ENCODE assay signal across 27 cellular contexts in genomic region chr21:16837319-16837718, GRCh38.
A peak's percentile ranks its signal among the peaks of the same experiment; 100 is the strongest.
DNase-seq lines count a peak whose midpoint lies in the region; TF ChIP-seq lines count a peak whose summit lies in the region.
"Had no signal": no experiment of that assay in that cellular context is flagged by ENCODE, and none has a peak within 500 bp of the region (broad histone marks: within the 10 kb centered on the region; RNA-seq: fewer than 3 reads in every experiment).

No MANE protein-coding gene starts in this region.

- H3K9me3 Mint-ChIP-seq in mesothelial cell of epicardium = no peaks in the 10 kb centered on the region
- H3K9me3 Mint-ChIP-seq: activated CD4-positive, alpha-beta T cell treated with anti-CD3 and anti-CD28 coated beads, Interleukin-2, amount 10 ng/mL, durations not matched to agents 24 days and 14 days; activated naive CD8-positive, alpha-beta T cell treated with anti-CD3 and anti-CD28 coated beads, Interleukin-2, amount 10 ng/mL, durations not matched to agents 7 days and 5 days; activated T-helper 17 cell treated with anti-CD3 and anti-CD28 coated beads, Interleukin-2, amount 50 U/mL, for 72 hours had no signal

- no peaks in the 10 kb centered on the region for H3K27me3 Mint-ChIP-seq in mesothelial cell of epicardium (ENCODE audit: low read depth)
- H3K27me3 Mint-ChIP-seq: activated CD4-positive, alpha-beta T cell treated with anti-CD3 and anti-CD28 coated beads, Interleukin-2, amount 10 ng/mL, durations not matched to agents 24 days and 14 days; activated CD8-positive, alpha-beta memory T cell treated with anti-CD3 and anti-CD28 coated beads, Interleukin-2, amount 10 ng/mL, durations not matched to agents 7 days and 5 days; activated naive CD8-positive, alpha-beta T cell treated with anti-CD3 and anti-CD28 coated beads, Interleukin-2, amount 10 ng/mL, durations not matched to agents 7 days and 5 days; activated T-helper 17 cell treated with anti-CD3 and anti-CD28 coated beads, Interleukin-2, amount 50 U/mL, for 72 hours had no signal

- H3K4me3 ChIP-seq in AG10803 (ENCODE audit: low read length) = no peak overlapping the region
- H3K4me3 ChIP-seq in choroid plexus epithelial cell (ENCODE audit: low read depth, low read length) = no peak overlapping the region
- H3K4me3 ChIP-seq: BLaER1, cardiac muscle cell, esophagus muscularis mucosa, HAP-1, MG63, mucosa of descending colon, upper lobe of right lung had no signal

- DNase-seq in AG10803 (ENCODE audit: low read depth) = peak; percentile 3
- peak; percentile 39 for DNase-seq in LHCN-M2 (ENCODE audit: low read depth)
- peak; percentile 44 for DNase-seq in choroid plexus epithelial cell (ENCODE audit: low read depth)
- DNase-seq in mesothelial cell of epicardium (ENCODE audit: low spot score in 2 of 2, unreplicated experiment in 2 of 2) = no peak
- no peak for DNase-seq in medulla oblongata (ENCODE audit: extremely low spot score)
- DNase-seq in activated naive CD4-positive, alpha-beta T cell treated with anti-CD3 and anti-CD28 coated beads, Interleukin-2, amount 50 U/mL, for 16 hours = no peak
- no peak for DNase-seq in dermis blood vessel endothelial cell
- DNase-seq in NCI-H524 (lab: John Stamatoyannopoulos, UW) = no peak
- DNase-seq: activated CD4-positive, alpha-beta T cell treated with anti-CD3 and anti-CD28 coated beads, Interleukin-2, amount 10 ng/mL, durations not matched to agents 24 days and 14 days; activated CD8-positive, alpha-beta memory T cell treated with anti-CD3 and anti-CD28 coated beads, Interleukin-2, amount 10 ng/mL, durations not matched to agents 7 days and 5 days; activated naive CD8-positive, alpha-beta T cell treated with anti-CD3 and anti-CD28 coated beads, Interleukin-2, amount 10 ng/mL, durations not matched to agents 7 days and 5 days; Caco-2; effector CD8-positive, alpha-beta T cell; head of caudate nucleus; left ventricle myocardium superior; MG63; mucosa of descending colon; NCI-H146; NCI-H774; SHP77 treated with DMSO at 0.1 percent for 48 hours; stimulated activated CD4-positive, alpha-beta T cell treated with anti-CD3 and anti-CD28 coated beads, Interleukin-12 subunit alpha, Interleukin-12 subunit beta, amount 100 ng/mL, for 4 hours; upper lobe of right lung had no signal

- no peak overlapping the region for H3K4me3 Mint-ChIP-seq in mesothelial cell of epicardium
- H3K4me3 Mint-ChIP-seq: activated CD4-positive, alpha-beta T cell treated with anti-CD3 and anti-CD28 coated beads, Interleukin-2, amount 10 ng/mL, durations not matched to agents 24 days and 14 days; activated CD8-positive, alpha-beta memory T cell treated with anti-CD3 and anti-CD28 coated beads, Interleukin-2, amount 10 ng/mL, durations not matched to agents 7 days and 5 days; activated naive CD8-positive, alpha-beta T cell treated with anti-CD3 and anti-CD28 coated beads, Interleukin-2, amount 10 ng/mL, durations not matched to agents 7 days and 5 days; activated T-helper 17 cell treated with anti-CD3 and anti-CD28 coated beads, Interleukin-2, amount 50 U/mL, for 72 hours had no signal

- H3K4me1 Mint-ChIP-seq in mesothelial cell of epicardium = peaks cover 31% of the 10 kb centered on the region
- H3K4me1 Mint-ChIP-seq: activated CD4-positive, alpha-beta T cell treated with anti-CD3 and anti-CD28 coated beads, Interleukin-2, amount 10 ng/mL, durations not matched to agents 24 days and 14 days; activated CD8-positive, alpha-beta memory T cell treated with anti-CD3 and anti-CD28 coated beads, Interleukin-2, amount 10 ng/mL, durations not matched to agents 7 days and 5 days; activated naive CD8-positive, alpha-beta T cell treated with anti-CD3 and anti-CD28 coated beads, Interleukin-2, amount 10 ng/mL, durations not matched to agents 7 days and 5 days; activated T-helper 17 cell treated with anti-CD3 and anti-CD28 coated beads, Interleukin-2, amount 50 U/mL, for 72 hours had no signal

- H3K27ac Mint-ChIP-seq in mesothelial cell of epicardium = peak overlapping the region; percentile 8
- H3K27ac Mint-ChIP-seq: activated CD4-positive, alpha-beta T cell treated with anti-CD3 and anti-CD28 coated beads, Interleukin-2, amount 10 ng/mL, durations not matched to agents 24 days and 14 days; activated CD8-positive, alpha-beta memory T cell treated with anti-CD3 and anti-CD28 coated beads, Interleukin-2, amount 10 ng/mL, durations not matched to agents 7 days and 5 days; activated naive CD8-positive, alpha-beta T cell treated with anti-CD3 and anti-CD28 coated beads, Interleukin-2, amount 10 ng/mL, durations not matched to agents 7 days and 5 days; activated T-helper 17 cell treated with anti-CD3 and anti-CD28 coated beads, Interleukin-2, amount 50 U/mL, for 72 hours had no signal

- TF ChIP-seq CTCF in AG10803 (conservative IDR thresholded peaks at IDR 0.05; ENCODE audit: low read length) = no peak
- no peak for TF ChIP-seq CTCF in choroid plexus epithelial cell (conservative IDR thresholded peaks at IDR 0.05; ENCODE audit: low read depth, low read length)
- no peak for TF ChIP-seq CTCF in mesothelial cell of epicardium (IDR thresholded peaks at IDR 0.05; ENCODE audit: unreplicated experiment)

- no peaks in the 10 kb centered on the region for H3K36me3 Mint-ChIP-seq in mesothelial cell of epicardium
- H3K36me3 Mint-ChIP-seq: activated CD8-positive, alpha-beta memory T cell treated with anti-CD3 and anti-CD28 coated beads, Interleukin-2, amount 10 ng/mL, durations not matched to agents 7 days and 5 days; activated naive CD8-positive, alpha-beta T cell treated with anti-CD3 and anti-CD28 coated beads, Interleukin-2, amount 10 ng/mL, durations not matched to agents 7 days and 5 days had no signal

Comparison
In these comparisons a context has a peak if more than half of its experiments do, and no peak if none do; other contexts are left out.
1. DNase-seq: peak in AG10803 (single experiment), LHCN-M2 (single experiment) and choroid plexus epithelial cell (single experiment); none in mesothelial cell of epicardium (0 of 2), medulla oblongata (single experiment), activated naive CD4-positive, alpha-beta T cell treated with anti-CD3 and anti-CD28 coated beads, Interleukin-2, amount 50 U/mL, for 16 hours (single experiment), dermis blood vessel endothelial cell (single experiment) and NCI-H524 (0 of 2).